In genomic region chr15:81003023-81003350, GRCh38 we compare ENCODE assay signal across 1 cellular context.
TF ChIP-seq lines count a peak whose summit lies in the region.

No MANE protein-coding gene starts in this region.

TF ChIP-seq in HepG2, 621 proteins besides CTCF, POLR2A, EP300 and RAD21 (continued from another document):
- TF ChIP-seq ATF5 (CRISPR knock-in tag; IDR thresholded peaks at IDR 0.05; ENCODE audit: low read depth) (no peak), HOXA3 (CRISPR knock-in tag; IDR thresholded peaks at IDR 0.05) (peak; percentile 24; the same call in 1 of the 2 replicates), IKZF4 (CRISPR knock-in tag; IDR thresholded peaks at IDR 0.05; ENCODE audit: borderline replicate concordance, low read depth, not compliant biosample characterization) (no peak), AGO2 (optimal IDR thresholded peaks at IDR 0.05; ENCODE audit: low read depth, low read length) (peak; percentile 35), ZC3H13 (CRISPR knock-in tag; IDR thresholded peaks at IDR 0.05) (0 out of 2 replicates have a peak, but pooled peaks have one; percentile 20)
